Comparison of ENCODE assay signal across 1 cellular context in genomic region chr14:76446486-76446885, GRCh38.
TF ChIP-seq lines count a peak whose summit lies in the region.

No MANE protein-coding gene starts in this region.

TF ChIP-seq in SK-N-SH treated with all-trans-retinoic acid at 6 μM for 48 hours, 23 proteins besides CTCF, POLR2A, EP300 and RAD21 (continued from another document):
- TF ChIP-seq PATZ1 (CRISPR knock-in tag; IDR thresholded peaks at IDR 0.05; ENCODE audit: borderline replicate concordance) (no peak), BACH2 (CRISPR knock-in tag; IDR thresholded peaks at IDR 0.05; ENCODE audit: borderline replicate concordance) (no peak), ARNTL (CRISPR knock-in tag; IDR thresholded peaks at IDR 0.05; ENCODE audit: borderline replicate concordance, low read depth) (no peak), SNAI2 (CRISPR knock-in tag; IDR thresholded peaks at IDR 0.05) (no peak), ZC3H10 (CRISPR knock-in tag; IDR thresholded peaks at IDR 0.05) (no peak), CREB5 (CRISPR knock-in tag; IDR thresholded peaks at IDR 0.05; ENCODE audit: low read depth) (no peak)
